20 cellular contexts compared by ENCODE assay signal in the genomic region with DNA sequence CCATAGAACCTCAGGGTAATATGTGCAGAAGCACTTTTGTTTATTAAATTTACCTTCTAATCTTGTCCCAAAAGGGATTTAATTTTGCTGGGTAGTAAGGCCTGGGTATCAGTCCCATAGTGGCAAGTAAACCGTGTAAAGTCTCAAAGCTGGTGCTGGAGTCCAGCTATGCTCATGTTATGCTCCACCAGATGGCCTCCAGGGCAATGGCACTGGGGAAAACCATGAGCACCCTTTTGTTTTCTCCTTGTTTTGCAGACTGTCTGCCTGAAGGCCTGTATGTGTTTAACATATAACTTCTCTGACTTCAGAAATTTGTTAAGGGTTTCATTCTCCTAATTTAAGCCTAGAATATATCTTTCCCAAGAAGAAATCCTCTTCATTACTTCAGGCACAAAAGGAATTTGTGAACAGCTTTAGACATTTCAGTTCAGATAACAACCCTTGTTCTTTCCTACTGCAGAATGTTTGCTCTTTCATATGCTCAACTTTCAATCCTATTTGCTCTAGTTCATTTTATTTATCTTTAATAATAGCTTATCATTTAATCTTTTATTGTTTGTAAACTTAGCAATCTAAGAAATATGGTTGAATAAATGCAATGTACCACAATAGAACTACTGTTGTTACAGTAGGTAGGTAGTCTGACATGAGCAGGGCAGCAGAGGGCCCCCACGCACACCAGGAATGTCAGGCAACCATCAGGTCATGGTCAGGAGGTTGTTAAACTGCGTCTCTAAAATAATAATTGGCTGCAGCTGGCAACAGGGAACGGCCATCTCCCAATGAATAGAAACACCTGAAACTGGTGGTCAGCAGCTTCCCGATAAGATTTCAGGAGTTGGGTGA.
DNase-seq lines count a peak whose midpoint lies in the region; ATAC-seq and TF ChIP-seq lines count a peak whose summit lies in the region.
"Had no signal": no experiment of that assay in that cellular context is flagged by ENCODE, and none has a peak within 500 bp of the region (broad histone marks: within the 10 kb centered on the region; RNA-seq: fewer than 3 reads in every experiment).

No MANE protein-coding gene starts in this region.

- H3K27me3 ChIP-seq in SK-N-SH (ENCODE audit: insufficient read depth) (no peaks in the 10 kb centered on the region), trophoblast cell (ENCODE audit: insufficient read depth, low read length) (no peaks in the 10 kb centered on the region)
- H3K27me3 ChIP-seq: adrenal gland, cardiac muscle cell, sigmoid colon had no signal

- ATAC-seq in SK-N-SH treated with all-trans-retinoic acid at 6 μM for 48 hours (no peak), GM21381 (IDR thresholded peaks at IDR 0.05; ENCODE audit: unreplicated experiment) (no peak), GM21515 (IDR thresholded peaks at IDR 0.05; ENCODE audit: unreplicated experiment) (no peak)
- ATAC-seq: activated CD4-positive, CD25-positive, alpha-beta regulatory T cell treated with anti-CD3 and anti-CD28 coated beads, Interleukin-2, amount 50 U/mL, for 24 hours; CD8-positive, alpha-beta T cell; T-helper 17 cell had no signal

- no peaks in the 10 kb centered on the region for H3F3A ChIP-seq in SK-N-SH (replicated peaks; ENCODE audit: insufficient read depth)

- no peaks in the 10 kb centered on the region for H3K9me3 ChIP-seq in SK-N-SH
- H3K9me3 ChIP-seq in trophoblast cell (ENCODE audit: insufficient read depth, low read depth, low read length) = no peaks in the 10 kb centered on the region
- H3K9me3 ChIP-seq: adrenal gland, sigmoid colon had no signal

- DNase-seq in SK-N-SH = no peak
- peak; percentile 36 for DNase-seq in NCI-H69 (lab: John Stamatoyannopoulos, UW)
- DNase-seq in choroid plexus epithelial cell (ENCODE audit: low read depth) = peak; percentile 12
- DNase-seq in trophoblast cell = peak in 1 of 2 donors; percentile 53
- no peak for DNase-seq in activated gamma-delta T cell (lab: John Stamatoyannopoulos, UW)
- DNase-seq: adrenal gland; CD8-positive, alpha-beta T cell; effector CD8-positive, alpha-beta T cell; HFFc6; MM.1S; NCI-H2107; NCI-H526 treated with DMSO at 0.1 percent for 48 hours; sigmoid colon; stimulated activated CD4-positive, alpha-beta T cell treated with anti-CD3 and anti-CD28 coated beads, Interleukin-1b, Interleukin-23, amount 100 ng/mL, for 48 hours; T-helper 17 cell had no signal

- H2AFZ ChIP-seq in SK-N-SH (ENCODE audit: low read depth) = no peak overlapping the region
- no peak overlapping the region for H2AFZ ChIP-seq in trophoblast cell (ENCODE audit: insufficient read depth, low read length, poor library complexity)

- H3K23ac ChIP-seq in trophoblast cell (ENCODE audit: low read length) = no peak overlapping the region

- no peak for TF ChIP-seq EP300 in SK-N-SH (IDR thresholded peaks at IDR 0.05; ENCODE audit: borderline replicate concordance in 1 of 2, low read depth in 1 of 2, low read length in 1 of 2)

- POLR2A ChIA-PET in SK-N-SH (lab: Yijun Ruan, JAX) = no interaction called here

- no peak; the same call in 1 of the 2 replicates for TF ChIP-seq RAD21 in SK-N-SH (IDR thresholded peaks at IDR 0.05; ENCODE audit: low read length)

- peak; percentile 10; the same call in 1 of the 2 replicates for TF ChIP-seq CTCF in SK-N-SH (IDR thresholded peaks at IDR 0.05)
- peak; percentile 19 for TF ChIP-seq CTCF in choroid plexus epithelial cell (conservative IDR thresholded peaks at IDR 0.05; ENCODE audit: low read depth, low read length)

- no peak overlapping the region for H4K12ac ChIP-seq in trophoblast cell (ENCODE audit: low read depth, low read length)

- H3K36me3 ChIP-seq in SK-N-SH (replicated peaks in 1 of 2; ENCODE audit: control insufficient read depth in 1 of 2, insufficient read depth in 2 of 2, low read length in 1 of 2) = peaks cover 0 to 3% of the 10 kb centered on the region in 2 experiments
- no peaks in the 10 kb centered on the region for H3K36me3 ChIP-seq in trophoblast cell (ENCODE audit: control insufficient read depth in 1 of 2, insufficient read depth in 2 of 2, low read length in 2 of 2)
- H3K36me3 ChIP-seq: adrenal gland, cardiac muscle cell, sigmoid colon had no signal

- H3K4me1 ChIP-seq in SK-N-SH (ENCODE audit: control insufficient read depth in 1 of 2, insufficient read depth in 2 of 2, low read depth in 1 of 2, low read length in 1 of 2) (no peaks in the 10 kb centered on the region; a peak in 1 of 4 replicates), trophoblast cell (ENCODE audit: control insufficient read depth in 1 of 2, insufficient read depth in 2 of 2, low read length in 2 of 2) (peaks cover 2 to 4% of the 10 kb centered on the region in 2 experiments)
- H3K4me1 ChIP-seq: adrenal gland, sigmoid colon had no signal

- no peak overlapping the region for H2BK12ac ChIP-seq in trophoblast cell (ENCODE audit: low read length)

- 58% methylated on average over 5 of the region's 5 CpGs for WGBS in SK-N-SH (ENCODE audit: low lambda C conversion rate)
- no CpG with 5 or more reads among the region's 5 CpGs for WGBS in trophoblast cell (ENCODE audit: extremely low coverage, insufficient coverage, insufficient read length)

- H4K91ac ChIP-seq in trophoblast cell (ENCODE audit: low read depth, low read length) = peak overlapping the region; percentile 5

- no peak overlapping the region for H2BK5ac ChIP-seq in trophoblast cell (ENCODE audit: low read depth, low read length, poor library complexity)

- no peak overlapping the region for H3K18ac ChIP-seq in trophoblast cell (ENCODE audit: low read length)

- no peaks in the 10 kb centered on the region for H3K79me1 ChIP-seq in trophoblast cell (ENCODE audit: low read length)

- no peak overlapping the region for H3K4me3 ChIP-seq in SK-N-SH (ENCODE audit: low read depth in 2 of 2, low read length in 1 of 2)
- H3K4me3 ChIP-seq in choroid plexus epithelial cell (ENCODE audit: low read depth, low read length) = no peak overlapping the region
- no peak overlapping the region for H3K4me3 ChIP-seq in trophoblast cell (ENCODE audit: low read depth, low read length)
- H3K4me3 ChIP-seq: adrenal gland, cardiac muscle cell, sigmoid colon had no signal

- H3K14ac ChIP-seq in trophoblast cell (ENCODE audit: low read length) = no peak overlapping the region

- H2BK120ac ChIP-seq in trophoblast cell (ENCODE audit: insufficient read depth, low read length, poor library complexity) = peak overlapping the region; percentile 38

- no peaks in the 10 kb centered on the region for H3K9me2 ChIP-seq in SK-N-SH

- no peak overlapping the region for H3K4me2 ChIP-seq in SK-N-SH
- H3K4me2 ChIP-seq in trophoblast cell (ENCODE audit: low read length) = no peak overlapping the region

- H4K20me1 ChIP-seq in SK-N-SH (ENCODE audit: insufficient read depth) = no peaks in the 10 kb centered on the region

- H3K79me2 ChIP-seq in SK-N-SH (ENCODE audit: insufficient read depth) (no peaks in the 10 kb centered on the region), trophoblast cell (ENCODE audit: control insufficient read depth, insufficient read depth, low read length, poor library complexity) (no peaks in the 10 kb centered on the region)

- H3K27ac ChIP-seq in SK-N-SH (ENCODE audit: low read depth in 2 of 2, low read length in 1 of 2) (no peak overlapping the region), trophoblast cell (ENCODE audit: low read depth, low read length) (no peak overlapping the region)
- H3K27ac ChIP-seq: adrenal gland, cardiac muscle cell, sigmoid colon had no signal

- H3K9ac ChIP-seq in SK-N-SH (no peak overlapping the region), trophoblast cell (ENCODE audit: low read length) (no peak overlapping the region)

- no peak overlapping the region for H4K8ac ChIP-seq in trophoblast cell (ENCODE audit: low read depth, low read length)

- H3K4ac ChIP-seq in trophoblast cell (ENCODE audit: low read depth, low read length) = no peak overlapping the region

- CTCF ChIA-PET in SK-N-SH (lab: Yijun Ruan, JAX) = interaction anchor here (1.4 kb wide), 1 partner anchor 24 kb away, joined by 3 read pairs; no protein-coding TSS in a partner anchor

- no peak overlapping the region for H2AK5ac ChIP-seq in trophoblast cell (ENCODE audit: low read length)

TF ChIP-seq in SK-N-SH, 30 proteins besides CTCF, POLR2A, EP300 and RAD21 (continues in another document):
- no peak for TF ChIP-seq MXI1 (IDR thresholded peaks at IDR 0.05; ENCODE audit: low read depth, low read length)
- TF ChIP-seq, protein P1, sequence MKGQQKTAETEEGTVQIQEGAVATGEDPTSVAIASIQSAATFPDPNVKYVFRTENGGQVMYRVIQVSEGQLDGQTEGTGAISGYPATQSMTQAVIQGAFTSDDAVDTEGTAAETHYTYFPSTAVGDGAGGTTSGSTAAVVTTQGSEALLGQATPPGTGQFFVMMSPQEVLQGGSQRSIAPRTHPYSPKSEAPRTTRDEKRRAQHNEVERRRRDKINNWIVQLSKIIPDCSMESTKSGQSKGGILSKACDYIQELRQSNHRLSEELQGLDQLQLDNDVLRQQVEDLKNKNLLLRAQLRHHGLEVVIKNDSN (IDR thresholded peaks at IDR 0.05; ENCODE audit: borderline replicate concordance, low read depth) = no peak
- no peak for TF ChIP-seq GATA2 (CRISPR knock-in tag; IDR thresholded peaks at IDR 0.05)
- TF ChIP-seq MEF2A (IDR thresholded peaks at IDR 0.05; ENCODE audit: borderline replicate concordance, low read depth) = no peak
- no peak for TF ChIP-seq EZH2phosphoT487 (IDR thresholded peaks at IDR 0.05; ENCODE audit: borderline replicate concordance, low read depth)
- TF ChIP-seq POLR2AphosphoS5 (IDR thresholded peaks at IDR 0.05; ENCODE audit: low read depth, low read length) = no peak

TF ChIP-seq in SK-N-SH treated with all-trans-retinoic acid at 6 μM for 48 hours, 23 proteins besides CTCF, POLR2A, EP300 and RAD21 (continues in another document):
- TF ChIP-seq SNAI2 (CRISPR knock-in tag; IDR thresholded peaks at IDR 0.05) (no peak), ZFP30 (CRISPR knock-in tag; IDR thresholded peaks at IDR 0.05) (no peak), TOX (CRISPR knock-in tag; IDR thresholded peaks at IDR 0.05; ENCODE audit: borderline replicate concordance) (no peak), ARNTL (CRISPR knock-in tag; IDR thresholded peaks at IDR 0.05; ENCODE audit: borderline replicate concordance, low read depth) (no peak)
- TF ChIP-seq, protein P2, sequence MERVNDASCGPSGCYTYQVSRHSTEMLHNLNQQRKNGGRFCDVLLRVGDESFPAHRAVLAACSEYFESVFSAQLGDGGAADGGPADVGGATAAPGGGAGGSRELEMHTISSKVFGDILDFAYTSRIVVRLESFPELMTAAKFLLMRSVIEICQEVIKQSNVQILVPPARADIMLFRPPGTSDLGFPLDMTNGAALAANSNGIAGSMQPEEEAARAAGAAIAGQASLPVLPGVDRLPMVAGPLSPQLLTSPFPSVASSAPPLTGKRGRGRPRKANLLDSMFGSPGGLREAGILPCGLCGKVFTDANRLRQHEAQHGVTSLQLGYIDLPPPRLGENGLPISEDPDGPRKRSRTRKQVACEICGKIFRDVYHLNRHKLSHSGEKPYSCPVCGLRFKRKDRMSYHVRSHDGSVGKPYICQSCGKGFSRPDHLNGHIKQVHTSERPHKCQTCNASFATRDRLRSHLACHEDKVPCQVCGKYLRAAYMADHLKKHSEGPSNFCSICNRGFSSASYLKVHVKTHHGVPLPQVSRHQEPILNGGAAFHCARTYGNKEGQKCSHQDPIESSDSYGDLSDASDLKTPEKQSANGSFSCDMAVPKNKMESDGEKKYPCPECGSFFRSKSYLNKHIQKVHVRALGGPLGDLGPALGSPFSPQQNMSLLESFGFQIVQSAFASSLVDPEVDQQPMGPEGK (CRISPR knock-in tag; IDR thresholded peaks at IDR 0.05; ENCODE audit: borderline replicate concordance) = no peak

Comparison
In these comparisons a context has a peak if more than half of its experiments do, and no peak if none do; other contexts are left out.
1. DNase-seq: peak in NCI-H69 (single experiment) and choroid plexus epithelial cell (single experiment); none in SK-N-SH (single experiment) and activated gamma-delta T cell (single experiment).